10 cellular contexts compared by ENCODE assay signal in genomic region chrX:120664081-120664480, GRCh38. TPM values are rescaled to one million over a fixed set of nuclear protein-coding genes. Genes with fewer than 3 reads are reported as not detected.
DNase-seq lines count a peak whose midpoint lies in the region; TF ChIP-seq lines count a peak whose summit lies in the region.
"Had no signal": no experiment of that assay in that cellular context is flagged by ENCODE, and none has a peak within 500 bp of the region (broad histone marks: within the 10 kb centered on the region; RNA-seq: fewer than 3 reads in every experiment).

No MANE protein-coding gene starts in this region.

- H3K36me3 ChIP-seq in osteoblast (ENCODE audit: insufficient read depth, low read length) = no peaks in the 10 kb centered on the region
- no peaks in the 10 kb centered on the region for H3K36me3 ChIP-seq in BE2C
- H3K36me3 ChIP-seq: BLaER1 treated with 17β-estradiol and CSF1 and Interleukin-3, amounts not matched to agents 10 nM and 100 nM had no signal

- H3K9me3 ChIP-seq in osteoblast (ENCODE audit: low read depth, low read length) (no peaks in the 10 kb centered on the region), BE2C (no peaks in the 10 kb centered on the region)
- H3K9me3 ChIP-seq: BLaER1 treated with 17β-estradiol and CSF1 and Interleukin-3, amounts not matched to agents 10 nM and 100 nM had no signal

- peak; percentile 6 for DNase-seq in NCI-H510A treated with DMSO at 0.1 percent for 48 hours (lab: John Stamatoyannopoulos, UW)
- DNase-seq in NCI-H510A (lab: John Stamatoyannopoulos, UW) = no peak
- DNase-seq in LoVo (ENCODE audit: low spot score) = peak; percentile 4
- peak; percentile 11 for DNase-seq in central memory CD4-positive, alpha-beta T cell
- peak; percentile 41 for DNase-seq in osteoblast (ENCODE audit: insufficient read length, low spot score, missing footprints)
- no peak for DNase-seq in amygdala (lab: John Stamatoyannopoulos, UW)
- no peak for DNase-seq in BE2C
- DNase-seq in GDM1 (lab: John Stamatoyannopoulos, UW) = no peak
- DNase-seq: cerebellar nuclear complex had no signal

- no peak overlapping the region for H3K4me2 ChIP-seq in osteoblast (ENCODE audit: insufficient read depth, low read length)
- H3K4me2 ChIP-seq: BLaER1 treated with 17β-estradiol and CSF1 and Interleukin-3, amounts not matched to agents 10 nM and 100 nM had no signal

- H2AFZ ChIP-seq in osteoblast (ENCODE audit: low read length) = no peak overlapping the region

- H3K27me3 ChIP-seq in osteoblast (ENCODE audit: insufficient read depth, low read length) (no peaks in the 10 kb centered on the region), BE2C (no peaks in the 10 kb centered on the region)
- H3K27me3 ChIP-seq: BLaER1 treated with 17β-estradiol and CSF1 and Interleukin-3, amounts not matched to agents 10 nM and 100 nM had no signal

- H3K4me1 ChIP-seq in osteoblast (ENCODE audit: insufficient read depth, low read length) (no peaks in the 10 kb centered on the region), BE2C (no peaks in the 10 kb centered on the region)
- H3K4me1 ChIP-seq: BLaER1 treated with 17β-estradiol and CSF1 and Interleukin-3, amounts not matched to agents 10 nM and 100 nM had no signal

- H3K79me2 ChIP-seq in osteoblast (ENCODE audit: insufficient read depth, low read length) = no peaks in the 10 kb centered on the region

- no peaks in the 10 kb centered on the region for H4K20me1 ChIP-seq in osteoblast (ENCODE audit: insufficient read depth, low read length)
- H4K20me1 ChIP-seq: BLaER1 treated with 17β-estradiol and CSF1 and Interleukin-3, amounts not matched to agents 10 nM and 100 nM had no signal

- H3K27ac ChIP-seq in osteoblast (ENCODE audit: low read depth, low read length) = no peak overlapping the region
- H3K27ac ChIP-seq: BLaER1 treated with 17β-estradiol and CSF1 and Interleukin-3, amounts not matched to agents 10 nM and 100 nM had no signal

- H3K4me3 ChIP-seq in osteoblast (ENCODE audit: insufficient read depth, low read length) = no peak overlapping the region
- no peak overlapping the region for H3K4me3 ChIP-seq in BE2C (ENCODE audit: low read depth, low read length)
- H3K4me3 ChIP-seq: BLaER1 treated with 17β-estradiol and CSF1 and Interleukin-3, amounts not matched to agents 10 nM and 100 nM had no signal

- TF ChIP-seq CTCF in osteoblast (IDR thresholded peaks at IDR 0.05; ENCODE audit: extremely low read depth, low read depth, low read length) (peak; percentile 28), BE2C (IDR thresholded peaks at IDR 0.05; ENCODE audit: low read depth, low read length) (no peak; the same call in 1 of the 2 replicates)

RNA-seq across cellular contexts. Expression of gene C1GALT1C1, which starts 34.2 kb away (rescaled TPM):
- 33.6 and 36.9 TPM in 2 replicates for total RNA-seq in osteoblast
- 18.2 TPM for polyA plus RNA-seq in BE2C (2012; ENCODE audit: insufficient read depth, insufficient read length, low read depth)

Comparison
In these comparisons a context has a peak if more than half of its experiments do, and no peak if none do; other contexts are left out.
1. DNase-seq: peak in NCI-H510A treated with DMSO at 0.1 percent for 48 hours (single experiment), LoVo (single experiment), central memory CD4-positive, alpha-beta T cell (single experiment) and osteoblast (single experiment); none in NCI-H510A (single experiment), amygdala (0 of 56), BE2C (single experiment) and GDM1 (single experiment).